In genomic region chr2:224573724-224574123, GRCh38 we compare ENCODE assay signal across 23 cellular contexts. TPM values are rescaled to one million over a fixed set of nuclear protein-coding genes. Genes with fewer than 3 reads are reported as not detected.
DNase-seq lines count a peak whose midpoint lies in the region; ATAC-seq, FAIRE-seq and TF ChIP-seq lines count a peak whose summit lies in the region.
"Had no signal": no experiment of that assay in that cellular context is flagged by ENCODE, and none has a peak within 500 bp of the region (broad histone marks: within the 10 kb centered on the region; RNA-seq: fewer than 3 reads in every experiment).

No MANE protein-coding gene starts in this region.

- POLR2A ChIA-PET in PC-9 (lab: Charles Lee; ENCODE audit: unreplicated experiment): no interaction called here

- H3K36me3 ChIP-seq in PC-9 (ENCODE audit: low read depth): peaks cover 38% of the 10 kb centered on the region; the same call in 1 of the 2 replicates

- no peaks in the 10 kb centered on the region for H3K36me3 Mint-ChIP-seq in endothelial cell (ENCODE audit: low read depth, unreplicated experiment)
- no peaks in the 10 kb centered on the region for H3K36me3 Mint-ChIP-seq in natural killer cell

- H3K9me3 ChIP-seq in PC-9 (ENCODE audit: insufficient read depth, low read depth): no peaks in the 10 kb centered on the region

- peaks cover 4% of the 10 kb centered on the region for H3K27me3 Mint-ChIP-seq in endothelial cell (ENCODE audit: unreplicated experiment)
- no peaks in the 10 kb centered on the region for H3K27me3 Mint-ChIP-seq in natural killer cell (ENCODE audit: low read depth in 2 of 2)
- H3K27me3 Mint-ChIP-seq: activated naive CD8-positive, alpha-beta T cell treated with anti-CD3 and anti-CD28 coated beads, Interleukin-2, amount 10 ng/mL, durations not matched to agents 7 days and 5 days; brain had no signal

- FAIRE-seq in GM18507 (lab: Jason Lieb, UNC): peak; percentile 56

- H3F3A ChIP-seq in PC-9 (ENCODE audit: insufficient read depth, low read depth): peaks cover 13% of the 10 kb centered on the region; the same call in 1 of the 2 replicates

- no peaks in the 10 kb centered on the region for H3K27me3 ChIP-seq in PC-9 (ENCODE audit: insufficient read depth, low read depth)

- no TSS peak for BruUV-seq in PC-9 (replicated peaks; lab: Mats Ljungman, UMichigan)

- ATAC-seq in natural killer cell: no peak
- ATAC-seq: esophagus mucosa had no signal

- no peak overlapping the region for H2AFZ ChIP-seq in PC-9
- H2AFZ ChIP-seq: GM23338 had no signal

- no peak overlapping the region for H3K4me2 ChIP-seq in PC-9

- peaks cover 100% of the 10 kb centered on the region for H3K79me2 ChIP-seq in PC-9 (ENCODE audit: low read depth)

- CTCF ChIA-PET in PC-9 (lab: Charles Lee): no interaction called here

- peak overlapping the region; percentile 4 for H3K27ac ChIP-seq in PC-9
- H3K27ac ChIP-seq: skin epidermis had no signal

- H3K4me1 Mint-ChIP-seq in endothelial cell (ENCODE audit: unreplicated experiment) (peaks cover 55% of the 10 kb centered on the region), natural killer cell (peaks cover 74% of the 10 kb centered on the region in 2 donors)

- H3K27ac Mint-ChIP-seq in endothelial cell (ENCODE audit: unreplicated experiment) (peak overlapping the region; percentile 70), natural killer cell (peak overlapping the region; percentile 62 to 86)
- H3K27ac Mint-ChIP-seq: activated naive CD8-positive, alpha-beta T cell treated with anti-CD3 and anti-CD28 coated beads, Interleukin-2, amount 10 ng/mL, durations not matched to agents 7 days and 5 days; GM23338 had no signal

- no peaks in the 10 kb centered on the region for H3K9me2 ChIP-seq in PC-9 (ENCODE audit: insufficient read depth)

- peaks cover 98% of the 10 kb centered on the region for H4K20me1 ChIP-seq in PC-9 (ENCODE audit: insufficient read depth)

- H3K9me3 Mint-ChIP-seq in endothelial cell (ENCODE audit: unreplicated experiment) (no peaks in the 10 kb centered on the region), natural killer cell (no peaks in the 10 kb centered on the region)
- H3K9me3 Mint-ChIP-seq: activated naive CD8-positive, alpha-beta T cell treated with anti-CD3 and anti-CD28 coated beads, Interleukin-2, amount 10 ng/mL, durations not matched to agents 7 days and 5 days; GM23338 had no signal

- intact Hi-C loops in PC-9 (cut with micrococcal nuclease; ENCODE audit: unreplicated experiment) (loop anchor here (1.0 kb wide), 1 partner anchor 11 kb away; no protein-coding TSS in a partner anchor), natural killer cell (cut with micrococcal nuclease) (no loop called here), cardiac septum (cut with DNase I) (no loop called here)

- TF ChIP-seq CTCF in PC-9 (conservative IDR thresholded peaks at IDR 0.05) (0 out of 2 replicates have a peak, but pooled peaks have one; percentile 7), endothelial cell (IDR thresholded peaks at IDR 0.05; ENCODE audit: unreplicated experiment) (no peak), natural killer cell (IDR thresholded peaks at IDR 0.05) (no peak)

- peaks cover 49% of the 10 kb centered on the region for H3K4me1 ChIP-seq in PC-9 (replicated peaks; ENCODE audit: insufficient read depth)

- H3K4me3 ChIP-seq in PC-9: no peak overlapping the region
- H3K4me3 ChIP-seq: GM23338, lung, skin epidermis had no signal

- no peak for DNase-seq in GM18507 (ENCODE audit: extremely low spot score, insufficient read length, low read depth)
- no peak for DNase-seq in PC-9
- DNase-seq in endothelial cell (ENCODE audit: low spot score): no peak
- no peak for DNase-seq in natural killer cell
- DNase-seq in SKM-1 (lab: John Stamatoyannopoulos, UW; ENCODE audit: unreplicated experiment): no peak
- DNase-seq in NCI-H446 (lab: John Stamatoyannopoulos, UW): no peak
- DNase-seq in cardiac septum (ENCODE audit: low spot score): no peak
- DNase-seq in ureter (ENCODE audit: low spot score): no peak
- DNase-seq: activated CD8-positive, alpha-beta memory T cell treated with anti-CD3 and anti-CD28 coated beads, Interleukin-2, amount 50 U/mL, for 4 hours; activated naive CD8-positive, alpha-beta T cell treated with anti-CD3 and anti-CD28 coated beads, Interleukin-2, amount 10 ng/mL, durations not matched to agents 7 days and 5 days; DMS153; effector CD4-positive, alpha-beta T cell; foreskin melanocyte; kidney; NCI-H187 treated with DMSO at 0.1 percent for 48 hours; NCI-H69; RPMI8226; stimulated activated CD4-positive, alpha-beta T cell treated with anti-CD3 and anti-CD28 coated beads, Interleukin-1b, Interleukin-23, amount 100 ng/mL, for 48 hours had no signal

- H3K4me3 Mint-ChIP-seq in endothelial cell (ENCODE audit: unreplicated experiment) (no peak overlapping the region), natural killer cell (peak overlapping the region; percentile 74)
- H3K4me3 Mint-ChIP-seq: activated naive CD8-positive, alpha-beta T cell treated with anti-CD3 and anti-CD28 coated beads, Interleukin-2, amount 10 ng/mL, durations not matched to agents 7 days and 5 days had no signal

RNA-seq across cellular contexts. Expression of gene CUL3, which starts 11.4 kb away (rescaled TPM):
- total RNA-seq in PC-9 (2021): 155 and 200 TPM in 2 replicates
- total RNA-seq in endothelial cell (ENCODE audit: unreplicated experiment): 138 TPM
- total RNA-seq in natural killer cell: 100 to 1,000 TPM; 102 to 125 (median 115) TPM
- 66.0 TPM for total RNA-seq in cardiac septum
- total RNA-seq in ureter: 89.5 TPM
